Comparison of ENCODE assay signal across 1 cellular context in genomic region chr1:150386546-150387080, GRCh38.
A peak's percentile ranks its signal among the peaks of the same experiment; 100 is the strongest.
TF ChIP-seq lines count a peak whose summit lies in the region.

No MANE protein-coding gene starts in this region.

TF ChIP-seq in K562, 482 proteins besides CTCF, POLR2A, EP300 and RAD21:
- TF ChIP-seq MAFF (IDR thresholded peaks at IDR 0.05; ENCODE audit: low read length), result peak; percentile 23; the same call in 1 of the 2 replicates
- TF ChIP-seq SREBF1 (IDR thresholded peaks at IDR 0.05; ENCODE audit: borderline replicate concordance, low read depth, low read length), result no peak
- peak; percentile 67 for TF ChIP-seq ZNF316 (IDR thresholded peaks at IDR 0.05)
- TF ChIP-seq C11orf30 (IDR thresholded peaks at IDR 0.05; ENCODE audit: low read depth), result peak; percentile 35; the same call in 1 of the 2 replicates
TF ChIP-seq in K562: peak in this region for 3.
